ENCODE assay signal across 10 cellular contexts in the genomic region with DNA sequence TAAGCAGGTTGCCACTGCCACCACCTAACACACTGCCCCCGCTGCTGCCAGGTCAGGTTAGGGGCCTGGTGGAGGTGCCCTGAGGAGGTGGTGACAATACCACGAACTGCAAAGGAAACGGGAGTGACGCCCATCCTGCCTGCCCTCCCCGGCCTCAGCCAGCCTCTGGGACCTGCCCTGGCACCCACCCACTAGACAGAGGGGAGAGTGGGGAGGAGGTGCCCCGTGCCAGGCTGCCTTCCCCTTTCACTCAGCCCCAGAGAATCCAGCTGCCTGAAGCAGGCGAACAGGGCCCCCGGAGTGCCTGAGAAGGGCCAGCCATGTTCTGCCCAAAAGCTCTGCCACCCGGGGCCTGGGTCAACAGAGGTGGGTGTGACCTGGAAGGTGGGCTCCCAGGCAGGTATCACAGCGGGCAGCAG. TPM values are rescaled to one million over a fixed set of nuclear protein-coding genes. Genes with fewer than 3 reads are reported as not detected.
DNase-seq lines count a peak whose midpoint lies in the region; ATAC-seq lines count a peak whose summit lies in the region.
"Had no signal": no experiment of that assay in that cellular context is flagged by ENCODE, and none has a peak within 500 bp of the region (broad histone marks: within the 10 kb centered on the region; RNA-seq: fewer than 3 reads in every experiment).

No MANE protein-coding gene starts in this region.

- POLR2A ChIA-PET in naive thymus-derived CD8-positive, alpha-beta T cell (lab: Charles Lee), result no interaction called here

- DNase-seq in activated CD4-positive, alpha-beta T cell treated with anti-CD3 and anti-CD28 coated beads for 48 hours, result peak; percentile 54
- DNase-seq in activated effector memory CD4-positive, alpha-beta T cell treated with anti-CD3 and anti-CD28 coated beads, Interleukin-2, amount 50 U/mL, for 16 hours, result peak; percentile 82
- peak; percentile 28 to 71 (median 59) for DNase-seq in naive thymus-derived CD8-positive, alpha-beta T cell
- DNase-seq in stimulated activated naive CD4-positive, alpha-beta T cell treated with Interleukin-2 at 50 U/mL for 16 hours (lab: John Stamatoyannopoulos, UW), result peak; percentile 26
- DNase-seq in AG08396 (ENCODE audit: low spot score) (no peak), DMS153 (lab: John Stamatoyannopoulos, UW) (no peak)
- DNase-seq: hypothalamus, NCI-H1105 treated with DMSO at 0.1 percent for 48 hours had no signal

- peak overlapping the region; percentile 10 to 73 (median 49) for H3K4me3 Mint-ChIP-seq in naive thymus-derived CD8-positive, alpha-beta T cell
- H3K4me3 Mint-ChIP-seq: nephron had no signal

- H3K27ac Mint-ChIP-seq in naive thymus-derived CD8-positive, alpha-beta T cell, result peak overlapping the region in 7 of 10 donors; percentile 11 to 94 (median 80)

- ATAC-seq in naive thymus-derived CD8-positive, alpha-beta T cell, result peak; percentile 95 to 98
- ATAC-seq in HG03378 (IDR thresholded peaks at IDR 0.05; ENCODE audit: unreplicated experiment), result no peak

- H3K27me3 Mint-ChIP-seq in naive thymus-derived CD8-positive, alpha-beta T cell, result peaks cover 0 to 3% (median 0%) of the 10 kb centered on the region in 5 donors

- H3K4me1 Mint-ChIP-seq in naive thymus-derived CD8-positive, alpha-beta T cell, result peaks cover 12 to 31% (median 27%) of the 10 kb centered on the region in 4 donors

- no peaks in the 10 kb centered on the region for H3K36me3 Mint-ChIP-seq in naive thymus-derived CD8-positive, alpha-beta T cell

- no peaks in the 10 kb centered on the region for H3K9me3 Mint-ChIP-seq in naive thymus-derived CD8-positive, alpha-beta T cell
- H3K9me3 Mint-ChIP-seq: nephron had no signal

RNA-seq across cellular contexts. Expression of a gene that starts 44.5 kb away (rescaled TPM):
- total RNA-seq in naive thymus-derived CD8-positive, alpha-beta T cell, result 1 to 10 TPM; 1.2 to 1.6 TPM
- polyA plus RNA-seq in naive thymus-derived CD8-positive, alpha-beta T cell, result 1 to 10 TPM in 1 of 3 donors, under 1 TPM in 2; 0.46 to 6.5 (median 0.85) TPM

Comparison
In these comparisons a context has a peak if more than half of its experiments do, and no peak if none do; other contexts are left out.
1. DNase-seq: peak in activated CD4-positive, alpha-beta T cell treated with anti-CD3 and anti-CD28 coated beads for 48 hours (single experiment), activated effector memory CD4-positive, alpha-beta T cell treated with anti-CD3 and anti-CD28 coated beads, Interleukin-2, amount 50 U/mL, for 16 hours (single experiment), naive thymus-derived CD8-positive, alpha-beta T cell (10 of 10) and stimulated activated naive CD4-positive, alpha-beta T cell treated with Interleukin-2 at 50 U/mL for 16 hours (single experiment); none in AG08396 (single experiment) and DMS153 (single experiment).